In the genomic region with DNA sequence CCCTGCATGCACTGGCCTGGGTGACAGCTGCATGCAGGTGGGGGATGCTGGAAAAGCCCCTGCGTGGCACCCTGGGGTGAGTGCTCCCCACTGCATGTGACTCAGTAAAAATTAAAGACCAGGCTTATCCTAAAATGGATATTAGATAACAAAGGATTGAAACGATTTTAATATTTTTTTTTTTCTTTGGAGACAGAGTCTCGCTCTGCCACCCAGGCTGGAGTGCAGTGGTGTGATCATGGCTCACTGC, we compare ENCODE assay signal across 27 cellular contexts.
"Had no signal": no experiment of that assay in that cellular context is flagged by ENCODE, and none has a peak within 500 bp of the region (broad histone marks: within the 10 kb centered on the region; RNA-seq: fewer than 3 reads in every experiment).

No MANE protein-coding gene starts in this region.

- H3K27ac ChIP-seq: coronary artery, epithelial cell of prostate, esophagus squamous epithelium, gastrocnemius medialis, heart left ventricle, left lung, lower lobe of right lung had no signal

- H3K4me1 ChIP-seq: esophagus squamous epithelium, gastrocnemius medialis, left lung, lower lobe of right lung had no signal

- H3K4me3 Mint-ChIP-seq: central memory CD8-positive, alpha-beta T cell; dendritic cell treated with granulocyte-macrophage colony-stimulating factor and Interleukin-4, amounts not matched to agents 40 ng/mL and 50 ng/mL, for 4 days; effector memory CD8-positive, alpha-beta T cell; endodermal cell; immature natural killer cell; memory B cell had no signal

- H3K27me3 Mint-ChIP-seq: central memory CD8-positive, alpha-beta T cell had no signal

- ATAC-seq: effector memory CD8-positive, alpha-beta T cell; esophagus mucosa; gastrocnemius medialis; heart left ventricle; left cardiac atrium; left lung; left ventricle myocardium superior; lower lobe of right lung had no signal

- H3K27ac Mint-ChIP-seq: dendritic cell treated with granulocyte-macrophage colony-stimulating factor and Interleukin-4, amounts not matched to agents 40 ng/mL and 50 ng/mL, for 4 days; effector memory CD8-positive, alpha-beta T cell; endodermal cell; immature natural killer cell; memory B cell had no signal

- H3K4me3 ChIP-seq: coronary artery, esophagus squamous epithelium, gastrocnemius medialis, heart left ventricle, left lung, lower lobe of right lung had no signal

- DNase-seq: cerebellar nuclear complex; effector CD8-positive, alpha-beta T cell; effector memory CD8-positive, alpha-beta T cell; endodermal cell; erythroblast; esophagus squamous epithelium; foreskin fibroblast; foreskin melanocyte; gastrocnemius medialis; heart left ventricle; hypothalamus; immature natural killer cell; islet precursor cell; left cardiac atrium; left lung; left ventricle myocardium superior; lower lobe of right lung; mesendoderm; midbrain had no signal

- H3K36me3 Mint-ChIP-seq: immature natural killer cell, memory B cell had no signal

- H3K36me3 ChIP-seq: esophagus squamous epithelium, gastrocnemius medialis, heart left ventricle, left lung, lower lobe of right lung had no signal

- H3K9me3 Mint-ChIP-seq: central memory CD8-positive, alpha-beta T cell; dendritic cell treated with granulocyte-macrophage colony-stimulating factor and Interleukin-4, amounts not matched to agents 40 ng/mL and 50 ng/mL, for 4 days; effector memory CD8-positive, alpha-beta T cell; immature natural killer cell had no signal

- H3K4me1 Mint-ChIP-seq: central memory CD8-positive, alpha-beta T cell; immature natural killer cell; memory B cell had no signal

- H3K9me3 ChIP-seq: esophagus squamous epithelium, gastrocnemius medialis, heart left ventricle, left lung, lower lobe of right lung had no signal

- FAIRE-seq: colon, endometrium had no signal

- H3K27me3 ChIP-seq: heart left ventricle had no signal
